ENCODE assay signal across 9 cellular contexts in genomic region chr15:62067448-62068044, GRCh38. TPM values are rescaled to one million over a fixed set of nuclear protein-coding genes. Genes with fewer than 3 reads are reported as not detected.
DNase-seq lines count a peak whose midpoint lies in the region; ATAC-seq, FAIRE-seq and TF ChIP-seq lines count a peak whose summit lies in the region.
"Had no signal": no experiment of that assay in that cellular context is flagged by ENCODE, and none has a peak within 500 bp of the region (broad histone marks: within the 10 kb centered on the region; RNA-seq: fewer than 3 reads in every experiment).

No MANE protein-coding gene starts in this region.

- H3K27me3 ChIP-seq in MG63 (peaks cover 10% of the 10 kb centered on the region), psoas muscle (ENCODE audit: insufficient read depth in 3 of 3, low read length in 2 of 3) (peaks cover 0 to 3% (median 2%) of the 10 kb centered on the region in 3 donors)

- DNase-seq in GM12891 (ENCODE audit: insufficient read length, low spot score) (peak; percentile 6), MG63 (peak; percentile 13), cardiac septum (ENCODE audit: low spot score) (peak; percentile 80), psoas muscle (peak; percentile 20 to 64), NCI-H446 (lab: John Stamatoyannopoulos, UW) (no peak)
- peak; percentile 9 for DNase-seq in activated effector memory CD4-positive, alpha-beta T cell treated with Interleukin-2 at 50 U/mL for 16 hours

- WGBS in psoas muscle, 3 donors, result 1 to 3% (median 1%) methylated on average over 40 to 62 of the region's 62 CpGs

- TF ChIP-seq CTCF in psoas muscle (IDR thresholded peaks at IDR 0.05), result no peak

- intact Hi-C loops in cardiac septum (cut with DNase I), result loop anchor here (10.0 kb wide), 2 partner anchors 187 to 193 kb away; no protein-coding TSS in a partner anchor
- intact Hi-C loops in psoas muscle (cut with DNase I), result loop anchor here (10.0 kb wide), 1 partner anchor 93 kb away; no protein-coding TSS in a partner anchor

- H3K4me1 ChIP-seq in psoas muscle, result peaks cover 8% of the 10 kb centered on the region

- H3K36me3 ChIP-seq in MG63 (no peaks in the 10 kb centered on the region), psoas muscle (ENCODE audit: insufficient read depth in 1 of 2, low read depth in 1 of 2) (no peaks in the 10 kb centered on the region)

- FAIRE-seq in GM12891 (lab: Jason Lieb, UNC), result peak; percentile 26

- peak; percentile 51 to 65 (median 54) for ATAC-seq in psoas muscle
- ATAC-seq in HG03439 (IDR thresholded peaks at IDR 0.05; ENCODE audit: unreplicated experiment), result no peak
- ATAC-seq in HG02938 (IDR thresholded peaks at IDR 0.05; ENCODE audit: unreplicated experiment), result no peak

- H3K9me3 ChIP-seq in MG63 (no peaks in the 10 kb centered on the region), psoas muscle (no peaks in the 10 kb centered on the region)

- no peak for TF ChIP-seq POLR2A in GM12891 (IDR thresholded peaks at IDR 0.05; ENCODE audit: low read depth, low read length)

- H3K4me3 ChIP-seq in MG63, result no peak overlapping the region
- peak overlapping the region; percentile 63 for H3K4me3 ChIP-seq in psoas muscle

- no peak overlapping the region for H3K27ac ChIP-seq in psoas muscle

TF ChIP-seq in GM12891, 5 proteins besides CTCF, POLR2A, EP300 and RAD21:
- TF ChIP-seq POLR2AphosphoS5 (IDR thresholded peaks at IDR 0.05; ENCODE audit: low read depth, low read length) (no peak), SPI1 (IDR thresholded peaks at IDR 0.05; ENCODE audit: low read depth, low read length) (no peak), TAF1 (IDR thresholded peaks at IDR 0.05; ENCODE audit: low read depth, low read length) (no peak), PAX5 (IDR thresholded peaks at IDR 0.05; ENCODE audit: insufficient read depth, low read length, severe bottlenecking) (no peak), POU2F2 (IDR thresholded peaks at IDR 0.05; ENCODE audit: low read depth, low read length) (no peak)

RNA-seq across cellular contexts. Expression of gene C2CD4A, which starts 0.8 kb away (rescaled TPM):
- not detected for polyA plus RNA-seq in GM12891 (2012; ENCODE audit: low read depth, missing spikeins)
- total RNA-seq in MG63 (2014; rRNA removed; shearing (Covaris generic); ENCODE audit: low replicate concordance), result not detected in 2 replicates
- total RNA-seq in cardiac septum (0.05 TPM), psoas muscle (1 to 10 TPM in 1 of 4 donors, under 1 TPM in 3; 0.09 to 2.3 (median 0.45) TPM)
- 1 to 10 TPM in 1 of 3 donors, under 1 TPM in 2; 0.04 to 6.7 (median 0.19) TPM for polyA plus RNA-seq in psoas muscle
- total RNA-seq: RPMI7951 had no signal

RNA-seq across cellular contexts. Expression of gene VPS13C, which starts 7.3 kb away (rescaled TPM):
- 13.4 TPM for polyA plus RNA-seq in GM12891 (2012; ENCODE audit: low read depth, missing spikeins)
- 7.9 and 13.0 TPM in 2 replicates for total RNA-seq in MG63 (2014; rRNA removed; shearing (Covaris generic); ENCODE audit: low replicate concordance)
- total RNA-seq in cardiac septum (35.2 TPM), psoas muscle (10 to 100 TPM; 24.8 to 34.1 (median 30.6) TPM)
- 1 to 10 TPM; 7.1 to 9.8 (median 8.0) TPM for polyA plus RNA-seq in psoas muscle

Comparison
In these comparisons a context has a peak if more than half of its experiments do, and no peak if none do; other contexts are left out.
1. DNase-seq: peak in GM12891 (single experiment), MG63 (single experiment), activated effector memory CD4-positive, alpha-beta T cell treated with Interleukin-2 at 50 U/mL for 16 hours (single experiment), cardiac septum (single experiment) and psoas muscle (2 of 2); none in NCI-H446 (0 of 2).
2. ATAC-seq: peak in psoas muscle (4 of 4); none in HG03439 (single experiment) and HG02938 (single experiment).